Comparison of ENCODE assay signal across 9 cellular contexts in the genomic region with DNA sequence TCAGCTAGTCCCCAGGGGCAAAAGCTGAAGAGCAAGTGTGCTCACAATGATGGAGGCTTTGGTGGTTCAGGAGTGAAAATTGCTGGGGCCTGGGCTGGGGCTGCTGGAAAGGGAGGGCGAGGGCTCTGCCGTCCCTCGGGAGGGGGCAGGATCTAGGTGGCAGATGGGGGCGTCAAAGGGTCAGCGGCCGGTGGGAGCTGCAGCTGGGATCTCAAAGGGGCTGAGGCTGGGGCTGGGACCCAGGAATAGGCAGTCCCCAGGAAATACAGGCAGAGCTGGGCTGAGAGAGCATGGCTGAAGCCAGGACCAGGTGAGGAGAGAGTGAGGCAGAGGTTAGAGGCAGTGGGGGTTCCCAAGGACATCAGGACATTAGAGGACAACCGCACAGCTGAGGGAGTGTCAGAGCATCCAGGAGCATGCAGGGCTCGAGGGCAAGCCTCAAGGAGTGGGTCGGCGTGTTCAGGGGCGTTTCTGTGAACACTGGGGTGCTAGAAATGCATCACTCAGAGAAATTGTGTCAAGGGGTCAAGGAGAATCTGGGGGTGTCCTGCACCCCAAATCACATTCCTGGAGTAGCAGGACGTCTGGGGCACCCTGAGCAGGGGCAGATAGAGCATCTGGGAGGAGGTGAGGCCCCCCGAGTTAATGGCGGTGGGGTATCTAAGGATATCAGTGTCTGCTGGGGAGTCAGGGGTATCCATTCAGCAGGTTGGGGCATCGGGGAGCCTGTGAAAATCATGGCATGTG. TPM values are rescaled to one million over a fixed set of nuclear protein-coding genes. Genes with fewer than 3 reads are reported as not detected.
DNase-seq lines count a peak whose midpoint lies in the region; ATAC-seq and TF ChIP-seq lines count a peak whose summit lies in the region.
"Had no signal": no experiment of that assay in that cellular context is flagged by ENCODE, and none has a peak within 500 bp of the region (broad histone marks: within the 10 kb centered on the region; RNA-seq: fewer than 3 reads in every experiment).

No MANE protein-coding gene starts in this region.

- H3K27ac Mint-ChIP-seq in activated B cell treated with CpG ODN at 0.5 μM for 24 hours = no peak overlapping the region

- CTCF ChIA-PET in HCT116 (lab: Charles Lee) = no interaction called here
- CTCF ChIA-PET in activated B cell treated with CpG ODN at 0.5 μM for 24 hours (lab: Charles Lee) = no interaction called here

- H3K4me2 ChIP-seq in HCT116 (ENCODE audit: low read length) = peak overlapping the region; percentile 100

- RAD21 ChIA-PET in HCT116 (lab: Charles Lee; ENCODE audit: low non-redundant PET in 1 of 2, low total read pairs in 2 of 2, uncharacterized antibody in 2 of 2, unreplicated experiment in 2 of 2) = no interaction called here

- H3K9me3 ChIP-seq in HCT116 (ENCODE audit: control insufficient read depth in 1 of 2, insufficient read depth in 1 of 2, low read depth in 1 of 2, low read length in 2 of 2) (no peaks in the 10 kb centered on the region), gastroesophageal sphincter (no peaks in the 10 kb centered on the region)

- H3K27me3 Mint-ChIP-seq in activated B cell treated with CpG ODN at 0.5 μM for 24 hours = no peaks in the 10 kb centered on the region

- DNase-seq in HCT116 (ENCODE audit: low read depth, low spot score) = no peak
- DNase-seq in activated B cell treated with CpG ODN at 0.5 μM for 24 hours = no peak
- DNase-seq in skeletal muscle cell (ENCODE audit: low read depth) = no peak
- no peak for DNase-seq in NCI-H1048 (lab: John Stamatoyannopoulos, UW)
- DNase-seq in hippocampal formation (lab: John Stamatoyannopoulos, UW) = no peak
- DNase-seq in activated naive CD4-positive, alpha-beta T cell treated with Interleukin-2 at 50 U/mL for 16 hours = no peak
- DNase-seq: NCI-H1436 treated with DMSO at 0.1 percent for 48 hours had no signal

- no TSS peak for BruUV-seq in HCT116 (replicated peaks; lab: Mats Ljungman, UMichigan)

- no peak for TF ChIP-seq CTCF in HCT116 (IDR thresholded peaks at IDR 0.05 in 2 of 3, conservative IDR thresholded peaks at IDR 0.05 in 1 of 3; ENCODE audit: borderline replicate concordance in 1 of 3, insufficient read depth in 1 of 3, low read depth in 2 of 3, low read length in 2 of 3)
- TF ChIP-seq CTCF in activated B cell treated with CpG ODN at 0.5 μM for 24 hours (IDR thresholded peaks at IDR 0.05) = no peak
- TF ChIP-seq CTCF in gastroesophageal sphincter (IDR thresholded peaks at IDR 0.05) = no peak

- peaks cover 13 to 37% of the 10 kb centered on the region in 2 experiments for H3K4me1 ChIP-seq in HCT116 (ENCODE audit: control insufficient read depth in 1 of 2, insufficient read depth in 2 of 2, low read length in 2 of 2)
- H3K4me1 ChIP-seq in gastroesophageal sphincter = peaks cover 0 to 38% (median 16%) of the 10 kb centered on the region in 3 donors

- 64 to 67% methylated on average over 1 to 9 of the region's 15 CpGs for WGBS in gastroesophageal sphincter (ENCODE audit: low coverage in 1 of 2), 2 donors

- intact Hi-C loops in HCT116 (cut with micrococcal nuclease) = loop anchor here (10.0 kb wide), 1 partner anchor 105 kb away; the partner anchor contains the start of genes OVOL3, POLR2I and TBCB
- intact Hi-C loops in activated B cell treated with CpG ODN at 0.5 μM for 24 hours (cut with micrococcal nuclease) = no loop called here

- H3K9me2 ChIP-seq in HCT116 (ENCODE audit: insufficient read depth) = no peaks in the 10 kb centered on the region

- H3K4me3 ChIP-seq in HCT116 (replicated peaks in 1 of 2; ENCODE audit: low read depth in 1 of 2, low read length in 2 of 2) (peak overlapping the region; percentile 89 to 98), gastroesophageal sphincter (peak overlapping the region; percentile 28 to 52), skeletal muscle cell (ENCODE audit: low read depth, low read length) (peak overlapping the region; percentile 48)

- POLR2A ChIA-PET in HCT116 (lab: Charles Lee) (interaction anchor here (1.7 kb wide), 1 partner anchor 51 kb away, joined by 4 read pairs; no protein-coding TSS in a partner anchor), activated B cell treated with CpG ODN at 0.5 μM for 24 hours (lab: Charles Lee) (interaction anchor here (0.5 kb wide), 1 partner anchor 589 kb away, joined by 3 read pairs; no protein-coding TSS in a partner anchor)

- H3K9ac ChIP-seq in HCT116 (ENCODE audit: low read length) = peak overlapping the region; percentile 91

- H3K36me3 ChIP-seq in HCT116 (ENCODE audit: control insufficient read depth in 1 of 2, insufficient read depth in 2 of 2, low read length in 2 of 2) = no peaks in the 10 kb centered on the region
- no peaks in the 10 kb centered on the region for H3K36me3 ChIP-seq in gastroesophageal sphincter

- TF ChIP-seq POLR2A in HCT116 (IDR thresholded peaks at IDR 0.05; ENCODE audit: borderline replicate concordance, extremely low read depth, insufficient read depth, insufficient read length) (no peak), gastroesophageal sphincter (IDR thresholded peaks at IDR 0.05) (no peak)

- H3K27ac ChIP-seq in HCT116 (ENCODE audit: low read depth, low read length) (peak overlapping the region; percentile 87), gastroesophageal sphincter (peak overlapping the region; percentile 55 to 82 (median 81))

- ATAC-seq in HCT116 (no peak), activated B cell treated with CpG ODN at 0.5 μM for 24 hours (ENCODE audit: low read depth) (no peak), gastroesophageal sphincter (no peak), GM21447 (IDR thresholded peaks at IDR 0.05; ENCODE audit: unreplicated experiment) (no peak)

- no peaks in the 10 kb centered on the region for H4K20me1 ChIP-seq in HCT116 (ENCODE audit: insufficient read depth)

- H3K79me2 ChIP-seq in HCT116 (ENCODE audit: insufficient read depth, low read length) = peaks cover 21% of the 10 kb centered on the region

- peak overlapping the region; percentile 66 for H3K4me3 Mint-ChIP-seq in activated B cell treated with CpG ODN at 0.5 μM for 24 hours

- no peak for TF ChIP-seq EP300 in gastroesophageal sphincter (IDR thresholded peaks at IDR 0.05)

- peaks cover 8% of the 10 kb centered on the region for H3K36me3 Mint-ChIP-seq in activated B cell treated with CpG ODN at 0.5 μM for 24 hours (ENCODE audit: low read depth)

- H2AFZ ChIP-seq in HCT116 (ENCODE audit: low read depth, low read length, poor library complexity, severe bottlenecking) = no peak overlapping the region

- peaks cover 30% of the 10 kb centered on the region for H3K4me1 Mint-ChIP-seq in activated B cell treated with CpG ODN at 0.5 μM for 24 hours

- H3K27me3 ChIP-seq in HCT116 (ENCODE audit: insufficient read depth, low read length) (no peaks in the 10 kb centered on the region), gastroesophageal sphincter (no peaks in the 10 kb centered on the region)

- H3K9me3 Mint-ChIP-seq in activated B cell treated with CpG ODN at 0.5 μM for 24 hours = no peaks in the 10 kb centered on the region

- no peak for TF ChIP-seq RAD21 in HCT116 (IDR thresholded peaks at IDR 0.05; ENCODE audit: low read depth)

TF ChIP-seq in HCT116, 20 proteins besides CTCF, POLR2A, EP300 and RAD21 (continues in another document):
- TF ChIP-seq EZH2phosphoT487 (IDR thresholded peaks at IDR 0.05; ENCODE audit: borderline replicate concordance) (no peak), ATF3 (IDR thresholded peaks at IDR 0.05) (no peak), ZNF274 (IDR thresholded peaks at IDR 0.05; ENCODE audit: low read depth, low read length) (no peak), SP1 (IDR thresholded peaks at IDR 0.05; ENCODE audit: low read depth) (no peak), FOSL1 (IDR thresholded peaks at IDR 0.05; ENCODE audit: low read depth) (no peak)
- TF ChIP-seq, protein P1, sequence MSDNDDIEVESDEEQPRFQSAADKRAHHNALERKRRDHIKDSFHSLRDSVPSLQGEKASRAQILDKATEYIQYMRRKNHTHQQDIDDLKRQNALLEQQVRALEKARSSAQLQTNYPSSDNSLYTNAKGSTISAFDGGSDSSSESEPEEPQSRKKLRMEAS (IDR thresholded peaks at IDR 0.05) = no peak

RNA-seq across cellular contexts. Expression of gene SYNE4, which starts 1.2 kb away (rescaled TPM):
- total RNA-seq in HCT116 (2021; ENCODE audit: unreplicated experiment) (27.9 TPM), activated B cell treated with CpG ODN at 0.5 μM for 24 hours (2.1 and 3.7 TPM in 2 replicates), gastroesophageal sphincter (under 1 TPM in 3 of 4 donors, not detected in 1; 0.39 to 0.62 (median 0.47) TPM)
- polyA plus RNA-seq in HCT116 (2012) = 28.4 and 32.8 TPM in 2 replicates

RNA-seq across cellular contexts. Expression of gene ALKBH6, which starts 4.2 kb away (rescaled TPM):
- total RNA-seq in HCT116 (2021; ENCODE audit: unreplicated experiment) (28.6 TPM), activated B cell treated with CpG ODN at 0.5 μM for 24 hours (32.7 and 39.7 TPM in 2 replicates), gastroesophageal sphincter (10 to 100 TPM; 10.7 to 38.3 (median 25.3) TPM)
- polyA plus RNA-seq in HCT116 (2012) = 21.4 and 23.8 TPM in 2 replicates

RNA-seq across cellular contexts. Expression of gene SDHAF1, which starts 14.8 kb away (rescaled TPM):
- total RNA-seq in HCT116 (2021; ENCODE audit: unreplicated experiment) (21.0 TPM), activated B cell treated with CpG ODN at 0.5 μM for 24 hours (20.3 and 21.9 TPM in 2 replicates), gastroesophageal sphincter (10 to 100 TPM; 44.0 to 52.7 (median 49.8) TPM)
- 14.2 and 18.1 TPM in 2 replicates for polyA plus RNA-seq in HCT116 (2012)

RNA-seq across cellular contexts. Expression of gene CLIP3, which starts 22.9 kb away (rescaled TPM):
- 1.5 TPM for total RNA-seq in HCT116 (2021; ENCODE audit: unreplicated experiment)
- 0.75 and 0.76 TPM in 2 replicates for polyA plus RNA-seq in HCT116 (2012)
- 0.20 and 0.62 TPM in 2 replicates for total RNA-seq in activated B cell treated with CpG ODN at 0.5 μM for 24 hours
- 10 to 100 TPM; 26.8 to 66.2 (median 31.1) TPM for total RNA-seq in gastroesophageal sphincter

RNA-seq across cellular contexts. Expression of gene THAP8, which starts 44.3 kb away (rescaled TPM):
- total RNA-seq in HCT116 (2021; ENCODE audit: unreplicated experiment) (1.7 TPM), activated B cell treated with CpG ODN at 0.5 μM for 24 hours (2.3 and 2.4 TPM in 2 replicates), gastroesophageal sphincter (10 to 100 TPM in 2 of 4 donors, 1 to 10 TPM in 2; 5.3 to 16.8 (median 9.4) TPM)
- polyA plus RNA-seq in HCT116 (2012) = 2.5 and 3.1 TPM in 2 replicates

Comparison
In these comparisons a context has a peak if more than half of its experiments do, and no peak if none do; other contexts are left out.
1. H3K4me3 ChIP-seq: peak in every context shown above with its lines; median percentile 94 in HCT116; 48 in skeletal muscle cell; 40 in gastroesophageal sphincter.